In the genomic region with DNA sequence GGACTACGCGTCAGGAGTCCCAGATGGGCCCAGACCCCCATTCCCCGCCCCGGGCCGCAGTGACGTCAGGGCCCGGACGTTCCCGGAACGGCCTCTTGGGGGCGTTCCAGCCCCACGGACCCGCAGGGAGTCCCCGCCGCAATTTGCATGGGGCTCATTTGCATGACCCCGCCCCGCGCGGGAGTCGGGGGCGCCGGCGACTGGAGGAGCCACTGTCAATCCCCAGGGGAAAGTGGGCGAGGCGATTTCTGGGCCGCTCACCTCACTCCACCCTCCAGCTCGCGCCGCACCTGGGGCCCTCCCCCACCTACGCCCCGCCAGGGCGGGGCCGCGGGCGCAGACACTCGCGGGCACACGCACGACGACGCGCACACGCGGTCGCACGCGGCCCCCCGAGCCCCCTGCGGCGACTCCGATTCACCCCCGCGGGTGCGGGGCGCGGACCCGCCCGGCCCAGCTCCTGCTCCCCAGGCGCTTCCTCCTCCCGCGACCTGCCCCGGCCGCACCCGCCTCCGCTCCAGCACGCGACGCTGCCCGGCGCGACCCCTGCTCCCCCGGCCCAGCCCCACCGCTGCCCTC, we compare ENCODE assay signal across 8 cellular contexts. TPM values are rescaled to one million over a fixed set of nuclear protein-coding genes. Genes with fewer than 3 reads are reported as not detected.
DNase-seq lines count a peak whose midpoint lies in the region; ATAC-seq and TF ChIP-seq lines count a peak whose summit lies in the region.

No MANE protein-coding gene starts in this region.

- WGBS in heart left ventricle, 4 donors, result 9 to 41% (median 23%) methylated on average over 14 to 73 of the region's 73 CpGs
- 3% methylated on average over 72 of the region's 73 CpGs for WGBS in urinary bladder

- H3K4me1 ChIP-seq in SJCRH30, result peaks cover 16% of the 10 kb centered on the region; the same call in 1 of the 2 replicates
- peaks cover 3 to 26% (median 14%) of the 10 kb centered on the region in 12 donors for H3K4me1 ChIP-seq in heart left ventricle
- H3K4me1 ChIP-seq in urinary bladder (ENCODE audit: insufficient read depth), result peaks cover 2% of the 10 kb centered on the region

- TF ChIP-seq EP300 in Ishikawa (IDR thresholded peaks at IDR 0.05; ENCODE audit: borderline replicate concordance), result no peak

- H3K36me3 ChIP-seq in SJCRH30 (no peaks in the 10 kb centered on the region), heart left ventricle (no peaks in the 10 kb centered on the region), urinary bladder (ENCODE audit: insufficient read depth) (no peaks in the 10 kb centered on the region)

- H3K4me3 ChIP-seq in SJCRH30, result peak overlapping the region; percentile 52
- peak overlapping the region; percentile 7 to 61 (median 50) for H3K4me3 ChIP-seq in heart left ventricle
- H3K4me3 ChIP-seq in urinary bladder (ENCODE audit: low read depth, low read length), result peak overlapping the region; percentile 44

- DNase-seq in D341Med (ENCODE audit: low spot score), result peak; percentile 96
- peak; percentile 91 to 92 for DNase-seq in SJCRH30
- DNase-seq in activated naive CD4-positive, alpha-beta T cell treated with anti-CD3 and anti-CD28 coated beads, Interleukin-2, amount 50 U/mL, for 16 hours, result peak; percentile 95
- peak; percentile 75 to 87 (median 84) for DNase-seq in heart left ventricle
- DNase-seq in posterior vena cava (ENCODE audit: low spot score), result peak; percentile 90

- peak in 1 of 2 donors; percentile 6 for TF ChIP-seq POLR2A in heart left ventricle (IDR thresholded peaks at IDR 0.05)

- peak; percentile 62 to 79 (median 66) for TF ChIP-seq CTCF in heart left ventricle (IDR thresholded peaks at IDR 0.05)

- ATAC-seq in GM21423 (IDR thresholded peaks at IDR 0.05; ENCODE audit: unreplicated experiment), result peak; percentile 81
- peak; percentile 55 to 89 (median 80) for ATAC-seq in heart left ventricle

- H3K27ac ChIP-seq in SJCRH30 (no peak overlapping the region), heart left ventricle (no peak overlapping the region), urinary bladder (ENCODE audit: low read depth) (no peak overlapping the region)

- peak; percentile 63 for TF ChIP-seq RAD21 in Ishikawa (IDR thresholded peaks at IDR 0.05; ENCODE audit: low read depth)

- H3K27me3 ChIP-seq in SJCRH30 (no peaks in the 10 kb centered on the region), heart left ventricle (peaks cover 0 to 47% (median 0%) of the 10 kb centered on the region in 9 donors)

- intact Hi-C loops in heart left ventricle (cut with DNase I), result loop anchor here in 4 of 10 donors (2.0 to 10.0 kb wide), 5 partner anchors 82 to 332 kb away; partner anchors contain the start of gene C1orf159 (in 1 of the 4)
- intact Hi-C loops in posterior vena cava (cut with DNase I), result no loop called here

- H3K9me3 ChIP-seq in SJCRH30 (replicated peaks) (no peaks in the 10 kb centered on the region), heart left ventricle (no peaks in the 10 kb centered on the region)

TF ChIP-seq in Ishikawa, 13 proteins besides CTCF, POLR2A, EP300 and RAD21:
- TF ChIP-seq CEBPB (IDR thresholded peaks at IDR 0.05), result no peak
- TF ChIP-seq TEAD4 (IDR thresholded peaks at IDR 0.05), result no peak
- no peak for TF ChIP-seq TAF1 (IDR thresholded peaks at IDR 0.05; ENCODE audit: low read depth)
- TF ChIP-seq, protein P1, sequence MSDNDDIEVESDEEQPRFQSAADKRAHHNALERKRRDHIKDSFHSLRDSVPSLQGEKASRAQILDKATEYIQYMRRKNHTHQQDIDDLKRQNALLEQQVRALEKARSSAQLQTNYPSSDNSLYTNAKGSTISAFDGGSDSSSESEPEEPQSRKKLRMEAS (IDR thresholded peaks at IDR 0.05), result peak; percentile 74
- TF ChIP-seq ZBTB7A (IDR thresholded peaks at IDR 0.05; ENCODE audit: low read depth), result peak; percentile 95
- TF ChIP-seq, protein P2, sequence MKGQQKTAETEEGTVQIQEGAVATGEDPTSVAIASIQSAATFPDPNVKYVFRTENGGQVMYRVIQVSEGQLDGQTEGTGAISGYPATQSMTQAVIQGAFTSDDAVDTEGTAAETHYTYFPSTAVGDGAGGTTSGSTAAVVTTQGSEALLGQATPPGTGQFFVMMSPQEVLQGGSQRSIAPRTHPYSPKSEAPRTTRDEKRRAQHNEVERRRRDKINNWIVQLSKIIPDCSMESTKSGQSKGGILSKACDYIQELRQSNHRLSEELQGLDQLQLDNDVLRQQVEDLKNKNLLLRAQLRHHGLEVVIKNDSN (IDR thresholded peaks at IDR 0.05), result no peak
- no peak for TF ChIP-seq TCF12 (IDR thresholded peaks at IDR 0.05; ENCODE audit: low read depth)
- TF ChIP-seq FOXM1 (IDR thresholded peaks at IDR 0.05; ENCODE audit: borderline replicate concordance, low read depth), result no peak
- TF ChIP-seq, protein P3, sequence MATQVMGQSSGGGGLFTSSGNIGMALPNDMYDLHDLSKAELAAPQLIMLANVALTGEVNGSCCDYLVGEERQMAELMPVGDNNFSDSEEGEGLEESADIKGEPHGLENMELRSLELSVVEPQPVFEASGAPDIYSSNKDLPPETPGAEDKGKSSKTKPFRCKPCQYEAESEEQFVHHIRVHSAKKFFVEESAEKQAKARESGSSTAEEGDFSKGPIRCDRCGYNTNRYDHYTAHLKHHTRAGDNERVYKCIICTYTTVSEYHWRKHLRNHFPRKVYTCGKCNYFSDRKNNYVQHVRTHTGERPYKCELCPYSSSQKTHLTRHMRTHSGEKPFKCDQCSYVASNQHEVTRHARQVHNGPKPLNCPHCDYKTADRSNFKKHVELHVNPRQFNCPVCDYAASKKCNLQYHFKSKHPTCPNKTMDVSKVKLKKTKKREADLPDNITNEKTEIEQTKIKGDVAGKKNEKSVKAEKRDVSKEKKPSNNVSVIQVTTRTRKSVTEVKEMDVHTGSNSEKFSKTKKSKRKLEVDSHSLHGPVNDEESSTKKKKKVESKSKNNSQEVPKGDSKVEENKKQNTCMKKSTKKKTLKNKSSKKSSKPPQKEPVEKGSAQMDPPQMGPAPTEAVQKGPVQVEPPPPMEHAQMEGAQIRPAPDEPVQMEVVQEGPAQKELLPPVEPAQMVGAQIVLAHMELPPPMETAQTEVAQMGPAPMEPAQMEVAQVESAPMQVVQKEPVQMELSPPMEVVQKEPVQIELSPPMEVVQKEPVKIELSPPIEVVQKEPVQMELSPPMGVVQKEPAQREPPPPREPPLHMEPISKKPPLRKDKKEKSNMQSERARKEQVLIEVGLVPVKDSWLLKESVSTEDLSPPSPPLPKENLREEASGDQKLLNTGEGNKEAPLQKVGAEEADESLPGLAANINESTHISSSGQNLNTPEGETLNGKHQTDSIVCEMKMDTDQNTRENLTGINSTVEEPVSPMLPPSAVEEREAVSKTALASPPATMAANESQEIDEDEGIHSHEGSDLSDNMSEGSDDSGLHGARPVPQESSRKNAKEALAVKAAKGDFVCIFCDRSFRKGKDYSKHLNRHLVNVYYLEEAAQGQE (IDR thresholded peaks at IDR 0.05; ENCODE audit: low read depth), result no peak
- no peak for TF ChIP-seq YY1 (IDR thresholded peaks at IDR 0.05; ENCODE audit: low read depth)
- no peak for TF ChIP-seq NFIC (IDR thresholded peaks at IDR 0.05)
- peak; percentile 62; the same call in 1 of the 2 replicates for TF ChIP-seq CREB1 (IDR thresholded peaks at IDR 0.05; ENCODE audit: low read depth)
- peak; percentile 59 for TF ChIP-seq EGR1 (IDR thresholded peaks at IDR 0.05)
TF ChIP-seq in Ishikawa: peak in this region for 4.

RNA-seq across cellular contexts. Expression of gene AGRN, which starts 13.2 kb away (rescaled TPM):
- 10.4 and 13.7 TPM in 2 replicates for total RNA-seq in SJCRH30 (2014; rRNA removed; shearing (Covaris generic))
- 10 to 100 TPM in 8 of 9 donors, 1 to 10 TPM in 1; 9.7 to 45.7 (median 22.7) TPM for total RNA-seq in heart left ventricle
- polyA plus RNA-seq in heart left ventricle, result 10 to 100 TPM; 11.8 to 14.1 TPM
- total RNA-seq in posterior vena cava, result 10 to 100 TPM; 18.8 to 26.8 TPM
- 43.3 TPM for total RNA-seq in urinary bladder
- 38.7 TPM for polyA plus RNA-seq in urinary bladder

RNA-seq across cellular contexts. Expression of gene ISG15, which starts 19.8 kb away (rescaled TPM):
- total RNA-seq in SJCRH30 (2014; rRNA removed; shearing (Covaris generic)), result 5.1 and 12.6 TPM in 2 replicates
- total RNA-seq in heart left ventricle (100 to 1,000 TPM in 1 of 9 donors, 10 to 100 TPM in 8; 17.0 to 189 (median 32.8) TPM), posterior vena cava (10 to 100 TPM; 22.9 to 47.3 TPM), urinary bladder (41.8 TPM)
- polyA plus RNA-seq in heart left ventricle (10 to 100 TPM; 34.4 to 76.5 TPM), urinary bladder (75.7 TPM)

RNA-seq across cellular contexts. Expression of gene HES4, which starts 33.2 kb away (rescaled TPM):
- 15.3 and 15.9 TPM in 2 replicates for total RNA-seq in SJCRH30 (2014; rRNA removed; shearing (Covaris generic))
- total RNA-seq in heart left ventricle (10 to 100 TPM; 26.8 to 98.1 (median 42.0) TPM), posterior vena cava (10 to 100 TPM; 53.5 to 54.4 TPM), urinary bladder (9.8 TPM)
- polyA plus RNA-seq in heart left ventricle (10 to 100 TPM; 25.7 to 29.2 TPM), urinary bladder (38.5 TPM)

RNA-seq across cellular contexts. Expression of gene RNF223, which starts 41.0 kb away (rescaled TPM):
- total RNA-seq in SJCRH30 (2014; rRNA removed; shearing (Covaris generic)), result not detected in 2 replicates
- total RNA-seq in heart left ventricle (not detected), posterior vena cava (not detected), urinary bladder (2.7 TPM)
- polyA plus RNA-seq in heart left ventricle (not detected), urinary bladder (0.73 TPM)

RNA-seq across cellular contexts. Expression of gene PERM1, which starts 51.2 kb away (rescaled TPM):
- total RNA-seq in SJCRH30 (2014; rRNA removed; shearing (Covaris generic)), result 0.13 TPM in 1 of 2 replicates, not detected in the other
- total RNA-seq in heart left ventricle (100 to 1,000 TPM in 6 of 9 donors, 10 to 100 TPM in 3; 52.8 to 149 (median 104) TPM), posterior vena cava (under 1 TPM in 1 of 2 donors, not detected in 1; 0.24 TPM), urinary bladder (0.32 TPM)
- polyA plus RNA-seq in heart left ventricle (100 to 1,000 TPM in 1 of 2 donors, 10 to 100 TPM in 1; 53.3 to 353 TPM), urinary bladder (0.73 TPM)
